ENCODE assay signal across 27 cellular contexts in the genomic region with DNA sequence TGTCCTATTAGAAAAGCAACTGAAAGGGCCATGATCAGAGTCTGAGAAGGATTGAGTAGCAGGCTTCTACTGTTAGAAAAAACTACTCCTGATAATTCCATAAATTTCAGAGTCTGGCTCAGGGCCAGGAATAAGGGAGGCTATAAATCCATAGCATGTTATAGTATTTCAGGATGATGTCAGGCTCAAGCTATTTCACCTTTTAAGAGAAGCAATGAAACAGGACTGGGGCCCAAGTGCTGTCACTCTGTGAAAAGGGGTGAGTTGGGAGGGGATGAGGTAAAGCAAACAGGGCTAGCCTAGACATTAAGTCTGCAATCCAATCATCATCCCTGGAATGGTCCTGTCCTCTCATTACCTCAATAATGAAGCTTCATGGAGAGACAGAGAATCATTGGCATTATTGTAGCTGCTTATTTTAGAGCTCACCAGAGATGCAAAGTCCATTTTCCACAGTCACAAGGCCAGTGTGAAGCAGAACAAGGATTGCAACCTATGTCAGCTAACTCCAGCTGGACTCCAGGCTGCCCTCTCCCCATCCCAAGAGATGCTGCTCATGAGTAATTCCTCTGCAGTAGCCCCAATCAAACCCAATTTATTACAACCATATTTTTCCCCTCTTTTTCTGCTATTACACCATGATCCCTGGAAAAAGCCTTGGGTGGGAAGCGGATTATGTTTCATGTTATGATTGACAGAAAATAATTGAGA. TPM values are rescaled to one million over a fixed set of nuclear protein-coding genes. Genes with fewer than 3 reads are reported as not detected.
DNase-seq lines count a peak whose midpoint lies in the region; TF ChIP-seq lines count a peak whose summit lies in the region.
"Had no signal": no experiment of that assay in that cellular context is flagged by ENCODE, and none has a peak within 500 bp of the region (broad histone marks: within the 10 kb centered on the region; RNA-seq: fewer than 3 reads in every experiment).

No MANE protein-coding gene starts in this region.

- no peaks in the 10 kb centered on the region for H3K27me3 Mint-ChIP-seq in chondrocyte (ENCODE audit: low read depth)
- H3K27me3 Mint-ChIP-seq in nephron (ENCODE audit: low read depth): no peaks in the 10 kb centered on the region
- H3K27me3 Mint-ChIP-seq: activated CD8-positive, alpha-beta memory T cell treated with anti-CD3 and anti-CD28 coated beads, Interleukin-2, amount 10 ng/mL, durations not matched to agents 7 days and 5 days; T-helper 17 cell had no signal

- DNase-seq in EL: peak; percentile 47
- DNase-seq in NCI-H69 (lab: John Stamatoyannopoulos, UW): peak; percentile 86
- no peak for DNase-seq in chondrocyte (ENCODE audit: low spot score)
- DNase-seq in OCI-M1 (lab: John Stamatoyannopoulos, UW): no peak
- no peak for DNase-seq in COLO668 (lab: John Stamatoyannopoulos, UW; ENCODE audit: unreplicated experiment)
- no peak for DNase-seq in substantia nigra (lab: John Stamatoyannopoulos, UW)
- no peak for DNase-seq in NCI-H1105 (lab: John Stamatoyannopoulos, UW)
- DNase-seq: activated CD4-positive, alpha-beta T cell treated with anti-CD3 and anti-CD28 coated beads, Interleukin-2, amount 50 U/mL, for 4 hours; activated CD8-positive, alpha-beta memory T cell treated with anti-CD3 and anti-CD28 coated beads, Interleukin-2, amount 10 ng/mL, durations not matched to agents 7 days and 5 days; activated T-cell treated with anti-CD3 and anti-CD28 coated beads, Interleukin-2, amount 50 U/mL, for 4 hours; adrenal gland; body of pancreas; cerebellar nuclear complex; GF-D8; Karpas-422; kidney; natural killer cell; NCI-H1417 treated with DMSO at 0.1 percent for 48 hours; NCI-H2029 treated with DMSO at 0.1 percent for 48 hours; NCI-H748 treated with DMSO at 0.1 percent for 48 hours; stimulated activated CD4-positive, alpha-beta T cell treated with anti-CD3 and anti-CD28 coated beads, Interleukin-15, amount 100 ng/mL, for 24 hours; stimulated activated CD4-positive, alpha-beta T cell treated with anti-CD3 and anti-CD28 coated beads, Interleukin-4, amount 100 ng/mL, for 4 hours; T-helper 17 cell; transverse colon had no signal

- H3K4me1 Mint-ChIP-seq in chondrocyte (ENCODE audit: low read depth) (peaks cover 66% of the 10 kb centered on the region), nephron (peaks cover 19% of the 10 kb centered on the region)
- H3K4me1 Mint-ChIP-seq: activated CD8-positive, alpha-beta memory T cell treated with anti-CD3 and anti-CD28 coated beads, Interleukin-2, amount 10 ng/mL, durations not matched to agents 7 days and 5 days; natural killer cell; T-helper 17 cell had no signal

- H3K27ac ChIP-seq in substantia nigra (ENCODE audit: low read depth, low read length, poor library complexity, severe bottlenecking): no peak overlapping the region
- H3K27ac ChIP-seq: adrenal gland; BLaER1 treated with 17β-estradiol and CSF1 and Interleukin-3, amounts not matched to agents 10 nM and 100 nM; body of pancreas; RWPE1; transverse colon had no signal

- peaks cover 46% of the 10 kb centered on the region for H3K36me3 Mint-ChIP-seq in chondrocyte (ENCODE audit: low read depth)
- H3K36me3 Mint-ChIP-seq in nephron (ENCODE audit: low read depth): peaks cover 24% of the 10 kb centered on the region
- H3K36me3 Mint-ChIP-seq: activated CD8-positive, alpha-beta memory T cell treated with anti-CD3 and anti-CD28 coated beads, Interleukin-2, amount 10 ng/mL, durations not matched to agents 7 days and 5 days; natural killer cell had no signal

- H3K4me3 Mint-ChIP-seq in chondrocyte (ENCODE audit: unreplicated experiment) (no peak overlapping the region), nephron (no peak overlapping the region)
- H3K4me3 Mint-ChIP-seq: activated CD8-positive, alpha-beta memory T cell treated with anti-CD3 and anti-CD28 coated beads, Interleukin-2, amount 10 ng/mL, durations not matched to agents 7 days and 5 days; activated T-cell treated with anti-CD3 and anti-CD28 coated beads, Interleukin-2, amount 50 U/mL, for 4 hours; natural killer cell; T-helper 17 cell had no signal

- no peaks in the 10 kb centered on the region for H3K9me3 Mint-ChIP-seq in chondrocyte (ENCODE audit: low read depth)
- no peaks in the 10 kb centered on the region for H3K9me3 Mint-ChIP-seq in nephron
- H3K9me3 Mint-ChIP-seq: activated T-cell treated with anti-CD3 and anti-CD28 coated beads, Interleukin-2, amount 50 U/mL, for 4 hours had no signal

- TF ChIP-seq CTCF in chondrocyte (IDR thresholded peaks at IDR 0.05) (no peak), nephron (IDR thresholded peaks at IDR 0.05; ENCODE audit: unreplicated experiment in 3 of 3) (no peak)

- H3K27ac Mint-ChIP-seq in chondrocyte (ENCODE audit: unreplicated experiment) (peak overlapping the region; percentile 68), nephron (peak overlapping the region in 2 of 3 experiments; percentile 44 to 53)
- H3K27ac Mint-ChIP-seq: activated CD8-positive, alpha-beta memory T cell treated with anti-CD3 and anti-CD28 coated beads, Interleukin-2, amount 10 ng/mL, durations not matched to agents 7 days and 5 days; natural killer cell; T-helper 17 cell had no signal

RNA-seq across cellular contexts. Expression of a gene that starts 56.0 kb away (rescaled TPM):
- 143 to 222 TPM (median 219 TPM) in 3 replicates for total RNA-seq in chondrocyte
- total RNA-seq: activated CD8-positive, alpha-beta memory T cell treated with anti-CD3 and anti-CD28 coated beads, Interleukin-2, amount 10 ng/mL, durations not matched to agents 7 days and 5 days; natural killer cell had no signal

Comparison
In these comparisons a context has a peak if more than half of its experiments do, and no peak if none do; other contexts are left out.
1. DNase-seq: peak in EL (single experiment) and NCI-H69 (single experiment); none in chondrocyte (single experiment), OCI-M1 (single experiment), COLO668 (single experiment), substantia nigra (0 of 49) and NCI-H1105 (single experiment).